Comparison of ENCODE assay signal across 1 cellular context in the genomic region with DNA sequence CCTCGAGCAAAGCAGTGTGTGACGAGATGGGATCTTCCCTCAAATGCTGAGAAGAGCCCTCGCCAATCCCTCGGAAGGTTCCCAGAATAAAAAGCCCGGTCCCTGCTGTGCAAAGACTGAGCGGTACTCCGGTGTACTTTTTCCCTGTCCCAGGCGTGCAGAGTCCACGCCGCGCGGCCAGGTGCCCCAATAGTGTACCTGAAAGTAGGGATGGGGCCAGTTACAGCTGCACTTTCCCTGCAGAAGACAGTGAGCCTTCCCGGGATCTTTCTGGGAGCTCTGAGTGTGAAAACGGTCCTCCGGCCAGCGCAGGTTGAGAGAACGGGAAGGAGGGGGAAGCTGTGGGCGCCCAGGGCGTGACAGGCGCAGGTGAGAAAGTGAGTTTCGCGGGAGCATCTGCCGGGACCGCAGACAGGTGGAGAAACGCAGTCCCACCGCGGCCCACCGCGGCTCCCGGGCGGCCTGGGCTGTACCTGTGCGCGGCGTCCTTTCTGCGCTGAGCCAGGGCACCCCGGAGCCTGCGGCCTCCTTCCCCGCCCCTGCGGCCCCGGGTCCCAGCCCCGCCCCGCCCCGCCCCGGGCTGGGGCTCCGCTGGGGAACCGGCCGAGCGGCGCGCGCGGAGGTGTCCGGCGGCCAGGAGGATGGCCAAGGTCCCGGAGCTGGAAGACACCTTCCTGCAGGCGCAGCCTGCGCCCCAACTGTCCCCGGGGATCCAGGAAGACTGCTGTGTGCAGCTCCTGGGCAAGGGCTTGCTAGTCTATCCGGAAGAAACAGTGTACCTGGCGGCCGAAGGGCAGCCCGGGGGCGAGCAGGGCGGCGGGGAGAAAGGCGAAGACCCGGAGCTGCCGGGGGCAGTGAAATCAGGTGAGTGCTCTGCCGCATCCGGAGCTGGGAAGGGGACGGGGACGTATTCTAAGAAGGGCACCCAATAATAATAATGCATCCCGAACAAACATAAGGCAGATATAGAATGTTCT.
TF ChIP-seq lines count a peak whose summit lies in the region.

A gene with protein sequence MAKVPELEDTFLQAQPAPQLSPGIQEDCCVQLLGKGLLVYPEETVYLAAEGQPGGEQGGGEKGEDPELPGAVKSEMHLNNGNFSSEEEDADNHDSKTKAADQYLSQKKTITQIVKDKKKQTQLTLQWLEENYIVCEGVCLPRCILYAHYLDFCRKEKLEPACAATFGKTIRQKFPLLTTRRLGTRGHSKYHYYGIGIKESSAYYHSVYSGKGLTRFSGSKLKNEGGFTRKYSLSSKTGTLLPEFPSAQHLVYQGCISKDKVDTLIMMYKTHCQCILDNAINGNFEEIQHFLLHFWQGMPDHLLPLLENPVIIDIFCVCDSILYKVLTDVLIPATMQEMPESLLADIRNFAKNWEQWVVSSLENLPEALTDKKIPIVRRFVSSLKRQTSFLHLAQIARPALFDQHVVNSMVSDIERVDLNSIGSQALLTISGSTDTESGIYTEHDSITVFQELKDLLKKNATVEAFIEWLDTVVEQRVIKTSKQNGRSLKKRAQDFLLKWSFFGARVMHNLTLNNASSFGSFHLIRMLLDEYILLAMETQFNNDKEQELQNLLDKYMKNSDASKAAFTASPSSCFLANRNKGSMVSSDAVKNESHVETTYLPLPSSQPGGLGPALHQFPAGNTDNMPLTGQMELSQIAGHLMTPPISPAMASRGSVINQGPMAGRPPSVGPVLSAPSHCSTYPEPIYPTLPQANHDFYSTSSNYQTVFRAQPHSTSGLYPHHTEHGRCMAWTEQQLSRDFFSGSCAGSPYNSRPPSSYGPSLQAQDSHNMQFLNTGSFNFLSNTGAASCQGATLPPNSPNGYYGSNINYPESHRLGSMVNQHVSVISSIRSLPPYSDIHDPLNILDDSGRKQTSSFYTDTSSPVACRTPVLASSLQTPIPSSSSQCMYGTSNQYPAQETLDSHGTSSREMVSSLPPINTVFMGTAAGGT (plus strand): TSS at position 608 of the 977 bp plus-strand sequence. CDS start 34 bp downstream, at position 642.

TF ChIP-seq in GM12878, 131 proteins besides CTCF, POLR2A, EP300 and RAD21 (continued from another document):
- TF ChIP-seq RAD51 (IDR thresholded peaks at IDR 0.05): no peak
- TF ChIP-seq RBBP5 (conservative IDR thresholded peaks at IDR 0.05): no peak
- no peak for TF ChIP-seq FOS (IDR thresholded peaks at IDR 0.05; ENCODE audit: borderline replicate concordance, extremely low read depth, insufficient read length)
- no peak for TF ChIP-seq IRF4 (IDR thresholded peaks at IDR 0.05; ENCODE audit: low read depth, low read length)
- TF ChIP-seq RFX5 (IDR thresholded peaks at IDR 0.05; ENCODE audit: low read depth, low read length): no peak
- TF ChIP-seq TARDBP (IDR thresholded peaks at IDR 0.05; ENCODE audit: borderline replicate concordance): no peak
- no peak for TF ChIP-seq WRNIP1 (IDR thresholded peaks at IDR 0.05; ENCODE audit: borderline replicate concordance, low read depth, low read length)
